ENCODE assay signal across 2 cellular contexts in the genomic region with DNA sequence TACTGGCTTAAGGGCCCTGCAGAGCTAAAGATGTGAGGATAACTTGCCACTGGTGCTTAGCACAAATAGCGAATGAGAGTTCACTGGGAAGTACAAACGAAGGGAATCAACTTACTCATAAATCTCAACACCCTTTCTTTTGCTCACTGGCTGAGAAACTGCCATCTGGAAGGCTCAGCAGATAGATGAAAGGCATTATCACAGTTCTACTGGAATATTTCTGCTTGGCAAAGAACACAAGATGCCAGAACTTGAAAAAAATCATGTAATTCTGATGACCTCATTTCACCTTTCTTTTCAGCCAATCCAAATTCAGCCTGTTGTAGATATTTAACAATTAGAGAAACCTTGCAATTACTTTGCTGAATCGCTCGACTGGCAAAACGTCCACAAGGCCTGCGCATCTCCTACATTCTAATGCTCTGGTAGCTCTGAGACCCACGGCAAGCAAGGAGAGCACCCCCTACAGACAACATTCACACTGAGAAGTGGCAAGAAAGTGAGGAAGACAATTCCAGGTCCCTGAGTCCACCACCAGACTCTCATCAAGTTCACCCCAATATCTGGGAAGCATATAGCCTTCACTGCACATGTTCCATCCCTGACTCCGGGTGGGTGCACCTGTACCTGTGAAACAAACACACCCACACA.
TF ChIP-seq lines count a peak whose summit lies in the region.

No MANE protein-coding gene starts in this region.

TF ChIP-seq in K562, 482 proteins besides CTCF, POLR2A, EP300 and RAD21:
- no peak for TF ChIP-seq RBM22 (IDR thresholded peaks at IDR 0.05; ENCODE audit: low read depth, low read length, poor library complexity, severe bottlenecking)
- no peak for TF ChIP-seq ESRRA (IDR thresholded peaks at IDR 0.05; ENCODE audit: borderline replicate concordance, low read depth)
- no peak for TF ChIP-seq TCF7L2 (IDR thresholded peaks at IDR 0.05; ENCODE audit: low read depth, low read length)
- TF ChIP-seq, protein P1, sequence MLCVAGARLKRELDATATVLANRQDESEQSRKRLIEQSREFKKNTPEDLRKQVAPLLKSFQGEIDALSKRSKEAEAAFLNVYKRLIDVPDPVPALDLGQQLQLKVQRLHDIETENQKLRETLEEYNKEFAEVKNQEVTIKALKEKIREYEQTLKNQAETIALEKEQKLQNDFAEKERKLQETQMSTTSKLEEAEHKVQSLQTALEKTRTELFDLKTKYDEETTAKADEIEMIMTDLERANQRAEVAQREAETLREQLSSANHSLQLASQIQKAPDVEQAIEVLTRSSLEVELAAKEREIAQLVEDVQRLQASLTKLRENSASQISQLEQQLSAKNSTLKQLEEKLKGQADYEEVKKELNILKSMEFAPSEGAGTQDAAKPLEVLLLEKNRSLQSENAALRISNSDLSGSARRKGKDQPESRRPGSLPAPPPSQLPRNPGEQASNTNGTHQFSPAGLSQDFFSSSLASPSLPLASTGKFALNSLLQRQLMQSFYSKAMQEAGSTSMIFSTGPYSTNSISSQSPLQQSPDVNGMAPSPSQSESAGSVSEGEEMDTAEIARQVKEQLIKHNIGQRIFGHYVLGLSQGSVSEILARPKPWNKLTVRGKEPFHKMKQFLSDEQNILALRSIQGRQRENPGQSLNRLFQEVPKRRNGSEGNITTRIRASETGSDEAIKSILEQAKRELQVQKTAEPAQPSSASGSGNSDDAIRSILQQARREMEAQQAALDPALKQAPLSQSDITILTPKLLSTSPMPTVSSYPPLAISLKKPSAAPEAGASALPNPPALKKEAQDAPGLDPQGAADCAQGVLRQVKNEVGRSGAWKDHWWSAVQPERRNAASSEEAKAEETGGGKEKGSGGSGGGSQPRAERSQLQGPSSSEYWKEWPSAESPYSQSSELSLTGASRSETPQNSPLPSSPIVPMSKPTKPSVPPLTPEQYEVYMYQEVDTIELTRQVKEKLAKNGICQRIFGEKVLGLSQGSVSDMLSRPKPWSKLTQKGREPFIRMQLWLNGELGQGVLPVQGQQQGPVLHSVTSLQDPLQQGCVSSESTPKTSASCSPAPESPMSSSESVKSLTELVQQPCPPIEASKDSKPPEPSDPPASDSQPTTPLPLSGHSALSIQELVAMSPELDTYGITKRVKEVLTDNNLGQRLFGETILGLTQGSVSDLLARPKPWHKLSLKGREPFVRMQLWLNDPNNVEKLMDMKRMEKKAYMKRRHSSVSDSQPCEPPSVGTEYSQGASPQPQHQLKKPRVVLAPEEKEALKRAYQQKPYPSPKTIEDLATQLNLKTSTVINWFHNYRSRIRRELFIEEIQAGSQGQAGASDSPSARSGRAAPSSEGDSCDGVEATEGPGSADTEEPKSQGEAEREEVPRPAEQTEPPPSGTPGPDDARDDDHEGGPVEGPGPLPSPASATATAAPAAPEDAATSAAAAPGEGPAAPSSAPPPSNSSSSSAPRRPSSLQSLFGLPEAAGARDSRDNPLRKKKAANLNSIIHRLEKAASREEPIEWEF (CRISPR knock-in tag; IDR thresholded peaks at IDR 0.05): no peak
- no peak for TF ChIP-seq RNF2 (IDR thresholded peaks at IDR 0.05)
- TF ChIP-seq HDAC1 (IDR thresholded peaks at IDR 0.05): no peak
- TF ChIP-seq SMAD3 (CRISPR knock-in tag; conservative IDR thresholded peaks at IDR 0.05): no peak
- TF ChIP-seq FOS (IDR thresholded peaks at IDR 0.05; ENCODE audit: extremely low read depth, insufficient read length): no peak
- TF ChIP-seq GTF2E2 (tag; IDR thresholded peaks at IDR 0.05): no peak
- no peak for TF ChIP-seq ZC3H8 (IDR thresholded peaks at IDR 0.05)
- TF ChIP-seq, protein P2, sequence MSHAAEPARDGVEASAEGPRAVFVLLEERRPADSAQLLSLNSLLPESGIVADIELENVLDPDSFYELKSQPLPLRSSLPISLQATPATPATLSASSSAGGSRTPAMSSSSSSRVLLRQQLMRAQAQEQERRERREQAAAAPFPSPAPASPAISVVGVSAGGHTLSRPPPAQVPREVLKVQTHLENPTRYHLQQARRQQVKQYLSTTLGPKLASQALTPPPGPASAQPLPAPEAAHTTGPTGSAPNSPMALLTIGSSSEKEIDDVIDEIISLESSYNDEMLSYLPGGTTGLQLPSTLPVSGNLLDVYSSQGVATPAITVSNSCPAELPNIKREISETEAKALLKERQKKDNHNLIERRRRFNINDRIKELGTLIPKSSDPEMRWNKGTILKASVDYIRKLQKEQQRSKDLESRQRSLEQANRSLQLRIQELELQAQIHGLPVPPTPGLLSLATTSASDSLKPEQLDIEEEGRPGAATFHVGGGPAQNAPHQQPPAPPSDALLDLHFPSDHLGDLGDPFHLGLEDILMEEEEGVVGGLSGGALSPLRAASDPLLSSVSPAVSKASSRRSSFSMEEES (CRISPR knock-in tag; IDR thresholded peaks at IDR 0.05): no peak
- no peak for TF ChIP-seq NFE2L1 (tag; IDR thresholded peaks at IDR 0.05; ENCODE audit: borderline replicate concordance, low read depth)
- TF ChIP-seq CREM (IDR thresholded peaks at IDR 0.05; ENCODE audit: low read depth): no peak
- no peak for TF ChIP-seq ZBED1 (IDR thresholded peaks at IDR 0.05)
- no peak for TF ChIP-seq MEF2A (IDR thresholded peaks at IDR 0.05; ENCODE audit: control insufficient read depth, low read depth, low read length)
- no peak for TF ChIP-seq PHB (CRISPR knock-in tag; IDR thresholded peaks at IDR 0.05)
- TF ChIP-seq SLC30A9 (CRISPR knock-in tag; IDR thresholded peaks at IDR 0.05): no peak
- TF ChIP-seq, protein P3, sequence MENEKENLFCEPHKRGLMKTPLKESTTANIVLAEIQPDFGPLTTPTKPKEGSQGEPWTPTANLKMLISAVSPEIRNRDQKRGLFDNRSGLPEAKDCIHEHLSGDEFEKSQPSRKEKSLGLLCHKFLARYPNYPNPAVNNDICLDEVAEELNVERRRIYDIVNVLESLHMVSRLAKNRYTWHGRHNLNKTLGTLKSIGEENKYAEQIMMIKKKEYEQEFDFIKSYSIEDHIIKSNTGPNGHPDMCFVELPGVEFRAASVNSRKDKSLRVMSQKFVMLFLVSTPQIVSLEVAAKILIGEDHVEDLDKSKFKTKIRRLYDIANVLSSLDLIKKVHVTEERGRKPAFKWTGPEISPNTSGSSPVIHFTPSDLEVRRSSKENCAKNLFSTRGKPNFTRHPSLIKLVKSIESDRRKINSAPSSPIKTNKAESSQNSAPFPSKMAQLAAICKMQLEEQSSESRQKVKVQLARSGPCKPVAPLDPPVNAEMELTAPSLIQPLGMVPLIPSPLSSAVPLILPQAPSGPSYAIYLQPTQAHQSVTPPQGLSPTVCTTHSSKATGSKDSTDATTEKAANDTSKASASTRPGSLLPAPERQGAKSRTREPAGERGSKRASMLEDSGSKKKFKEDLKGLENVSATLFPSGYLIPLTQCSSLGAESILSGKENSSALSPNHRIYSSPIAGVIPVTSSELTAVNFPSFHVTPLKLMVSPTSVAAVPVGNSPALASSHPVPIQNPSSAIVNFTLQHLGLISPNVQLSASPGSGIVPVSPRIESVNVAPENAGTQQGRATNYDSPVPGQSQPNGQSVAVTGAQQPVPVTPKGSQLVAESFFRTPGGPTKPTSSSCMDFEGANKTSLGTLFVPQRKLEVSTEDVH (IDR thresholded peaks at IDR 0.05; ENCODE audit: low read depth, partially characterized antibody): no peak
- no peak for TF ChIP-seq KLF6 (CRISPR knock-in tag; IDR thresholded peaks at IDR 0.05; ENCODE audit: borderline replicate concordance)
- TF ChIP-seq CBX2 (IDR thresholded peaks at IDR 0.05; ENCODE audit: insufficient read depth, low read length, poor library complexity, severe bottlenecking): no peak

TF ChIP-seq in GM12891, 5 proteins besides CTCF, POLR2A, EP300 and RAD21:
- TF ChIP-seq POU2F2 (IDR thresholded peaks at IDR 0.05; ENCODE audit: low read depth, low read length): no peak
- no peak for TF ChIP-seq PAX5 (IDR thresholded peaks at IDR 0.05; ENCODE audit: insufficient read depth, low read length, severe bottlenecking)
- TF ChIP-seq SPI1 (IDR thresholded peaks at IDR 0.05; ENCODE audit: low read depth, low read length): no peak
- no peak for TF ChIP-seq POLR2AphosphoS5 (IDR thresholded peaks at IDR 0.05; ENCODE audit: low read depth, low read length)
- TF ChIP-seq TAF1 (IDR thresholded peaks at IDR 0.05; ENCODE audit: low read depth, low read length): no peak
